In the genomic region with DNA sequence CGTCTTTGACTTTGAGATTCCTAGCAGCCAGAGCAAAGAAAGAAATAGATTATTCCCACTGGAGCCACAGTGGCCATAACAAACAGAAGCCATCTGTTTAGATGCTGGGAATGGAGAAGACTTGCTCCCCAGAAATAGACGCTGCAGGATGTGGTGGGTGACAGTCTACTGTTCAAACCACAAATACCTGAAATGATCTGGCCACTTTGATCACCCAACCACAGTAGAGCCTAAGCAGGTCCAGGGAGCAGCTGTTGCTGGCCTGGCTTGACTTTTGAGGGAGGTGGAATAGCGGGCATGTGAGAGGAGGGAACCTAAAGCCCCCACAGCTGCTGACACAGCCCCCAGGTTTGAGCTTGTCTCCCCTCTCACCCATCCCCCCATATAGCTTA, we compare ENCODE assay signal across 1 cellular context.
TF ChIP-seq lines count a peak whose summit lies in the region.

No MANE protein-coding gene starts in this region.

TF ChIP-seq in GM23338, 12 proteins besides CTCF, POLR2A, EP300 and RAD21 (continued from another document):
- TF ChIP-seq EZH2 (IDR thresholded peaks at IDR 0.05; ENCODE audit: low read depth, unreplicated experiment) (no peak), STAT1 (IDR thresholded peaks at IDR 0.05; ENCODE audit: unreplicated experiment) (no peak)
